ENCODE assay signal across 20 cellular contexts in genomic region chr11:110283862-110284261, GRCh38. TPM values are rescaled to one million over a fixed set of nuclear protein-coding genes. Genes with fewer than 3 reads are reported as not detected.
A peak's percentile ranks its signal among the peaks of the same experiment; 100 is the strongest.
DNase-seq lines count a peak whose midpoint lies in the region; ATAC-seq, FAIRE-seq and TF ChIP-seq lines count a peak whose summit lies in the region.
"Had no signal": no experiment of that assay in that cellular context is flagged by ENCODE, and none has a peak within 500 bp of the region (broad histone marks: within the 10 kb centered on the region; RNA-seq: fewer than 3 reads in every experiment).

No MANE protein-coding gene starts in this region.

- H3K9me3 ChIP-seq in liver (ENCODE audit: control insufficient read depth in 4 of 4, low read length in 3 of 4) (no peaks in the 10 kb centered on the region), HepG2 (ENCODE audit: low read length) (no peaks in the 10 kb centered on the region), small intestine (ENCODE audit: control insufficient read depth, low read depth) (no peaks in the 10 kb centered on the region)
- H3K9me3 ChIP-seq in CD4-positive, alpha-beta T cell (ENCODE audit: control insufficient read depth, low read length): no peaks in the 10 kb centered on the region
- H3K9me3 ChIP-seq: Caco-2 had no signal

- TF ChIP-seq EP300 in HepG2 (IDR thresholded peaks at IDR 0.05; ENCODE audit: low read depth in 2 of 2, low read length in 2 of 2) (no peak), HepG2 (CRISPR knock-in tag; IDR thresholded peaks at IDR 0.05; ENCODE audit: borderline replicate concordance) (no peak)

- H3K36me3 ChIP-seq in liver (ENCODE audit: control insufficient read depth in 4 of 4, insufficient read depth in 3 of 4, low read depth in 1 of 4, low read length in 3 of 4) (peaks cover 0 to 3% (median 0%) of the 10 kb centered on the region in 4 donors), HepG2 (replicated peaks in 1 of 2; ENCODE audit: control insufficient read depth in 1 of 2, insufficient read depth in 2 of 2, low read length in 2 of 2) (peaks cover 0 to 6% of the 10 kb centered on the region in 2 experiments; a peak in 1 of 5 replicates), small intestine (ENCODE audit: control insufficient read depth in 2 of 2, insufficient read depth in 2 of 2, low read length in 2 of 2) (no peaks in the 10 kb centered on the region)

- intact Hi-C loops in HepG2 (cut with micrococcal nuclease; ENCODE audit: unreplicated experiment): no loop called here
- intact Hi-C loops in CD4-positive, alpha-beta T cell (cut with DNase I, micrococcal nuclease): no loop called here

- H3K79me2 ChIP-seq in HepG2 (ENCODE audit: insufficient read depth, low read length): peaks cover 79% of the 10 kb centered on the region

- no peak for TF ChIP-seq POLR2A in HepG2 (IDR thresholded peaks at IDR 0.05; ENCODE audit: insufficient read depth in 1 of 2, low read depth in 2 of 2, low read length in 2 of 2)

- H3K4me3 ChIP-seq in liver (ENCODE audit: low read depth in 1 of 3, low read length in 3 of 3) (no peak overlapping the region), HepG2 (replicated peaks in 1 of 3; ENCODE audit: insufficient read depth in 1 of 3, low read depth in 2 of 3, low read length in 3 of 3) (no peak overlapping the region), small intestine (ENCODE audit: low read depth in 1 of 2, low read length in 2 of 2) (no peak overlapping the region)
- H3K4me3 ChIP-seq: GM23248 had no signal

- no peak for DNase-seq in HepG2 (ENCODE audit: low spot score)
- DNase-seq in small intestine: no peak
- DNase-seq in CD4-positive, alpha-beta T cell: no peak
- no peak for DNase-seq in central memory CD4-positive, alpha-beta T cell
- no peak for DNase-seq in NCI-H1105 (lab: John Stamatoyannopoulos, UW)
- DNase-seq: 8988T; C1 segment of cervical spinal cord; Caco-2; CD8-positive, alpha-beta T cell; DMS153; DND-41; GM23248; H7; HCEC 1CT had no signal

- peaks cover 25% of the 10 kb centered on the region for H3K4me1 Mint-ChIP-seq in CD4-positive, alpha-beta T cell (ENCODE audit: low read depth)

- in situ Hi-C loops in HepG2 (cut with HindIII; ENCODE audit: extremely low pct_ligation_motif_present, low pct_unique_long_range_greater_than_20kb): no loop called here

- CTCF ChIA-PET in HepG2 (lab: Yijun Ruan, JAX; ENCODE audit: low intra/inter-chr PET ratio, low total read pairs): no interaction called here
- CTCF ChIA-PET in CD4-positive, alpha-beta T cell (lab: Charles Lee): no interaction called here

- no peaks in the 10 kb centered on the region for H3K27me3 ChIP-seq in liver (ENCODE audit: control insufficient read depth in 4 of 4, insufficient read depth in 4 of 4, low read length in 3 of 4)
- no peaks in the 10 kb centered on the region for H3K27me3 ChIP-seq in HepG2 (ENCODE audit: control insufficient read depth in 1 of 2, insufficient read depth in 2 of 2, low read length in 2 of 2)
- H3K27me3 ChIP-seq in small intestine (ENCODE audit: control insufficient read depth in 2 of 2, insufficient read depth in 2 of 2, low read length in 2 of 2): no peaks in the 10 kb centered on the region
- H3K27me3 ChIP-seq in CD4-positive, alpha-beta T cell (ENCODE audit: control insufficient read depth, insufficient read depth, low read length): no peaks in the 10 kb centered on the region

- peaks cover 12% of the 10 kb centered on the region for H3K36me3 Mint-ChIP-seq in CD4-positive, alpha-beta T cell (ENCODE audit: low read depth)

- no peak for TF ChIP-seq CTCF in liver (IDR thresholded peaks at IDR 0.05; ENCODE audit: low read depth, low read length, missing input control)
- no peak for TF ChIP-seq CTCF in HepG2 (CRISPR knock-in tag; IDR thresholded peaks at IDR 0.05)
- TF ChIP-seq CTCF in VCaP (conservative IDR thresholded peaks at IDR 0.05): no peak
- TF ChIP-seq CTCF in CD4-positive, alpha-beta T cell (IDR thresholded peaks at IDR 0.05): no peak

- no peak overlapping the region for H3K27ac Mint-ChIP-seq in CD4-positive, alpha-beta T cell
- H3K27ac Mint-ChIP-seq: CD8-positive, alpha-beta T cell had no signal

- no peak overlapping the region for H2AFZ ChIP-seq in HepG2 (ENCODE audit: low read length)
- H2AFZ ChIP-seq: GM23248 had no signal

- H3K9me3 Mint-ChIP-seq in CD4-positive, alpha-beta T cell: no peaks in the 10 kb centered on the region
- H3K9me3 Mint-ChIP-seq: CD8-positive, alpha-beta T cell had no signal

- H4K20me1 ChIP-seq in HepG2 (ENCODE audit: insufficient read depth, low read length): peaks cover 16% of the 10 kb centered on the region

- no peak overlapping the region for H3K4me2 ChIP-seq in HepG2 (ENCODE audit: low read depth, low read length)

- POLR2A ChIA-PET in HepG2 (lab: Yijun Ruan, JAX): no interaction called here
- POLR2A ChIA-PET in CD4-positive, alpha-beta T cell (lab: Charles Lee): no interaction called here

- H3K4me1 ChIP-seq in liver (ENCODE audit: control insufficient read depth in 4 of 4, insufficient read depth in 4 of 4, low read length in 3 of 4): peaks cover 0 to 15% (median 2%) of the 10 kb centered on the region in 4 donors
- peaks cover 16% of the 10 kb centered on the region for H3K4me1 ChIP-seq in HepG2 (ENCODE audit: insufficient read depth, low read length)
- no peaks in the 10 kb centered on the region for H3K4me1 ChIP-seq in small intestine (ENCODE audit: control insufficient read depth in 2 of 2, insufficient read depth in 1 of 2, low read depth in 1 of 2, low read length in 1 of 2)

- FAIRE-seq in HepG2 (lab: Jason Lieb, UNC) (no peak), islet of Langerhans (lab: Jason Lieb, UNC) (peak; percentile 17), small intestine (lab: Jason Lieb, UNC) (peak; percentile 53)
- FAIRE-seq: GM12892, GM19239, H1 had no signal

- TF ChIP-seq RAD21 in liver (IDR thresholded peaks at IDR 0.05) (no peak), HepG2 (CRISPR knock-in tag; IDR thresholded peaks at IDR 0.05) (no peak)

- no TSS peak for BruUV-seq in HepG2 (replicated peaks; lab: Mats Ljungman, UMichigan)

- 32% methylated on average over 4 of the region's 4 CpGs for WGBS in liver
- WGBS in HepG2 (ENCODE audit: low lambda C conversion rate): 97% methylated on average over 4 of the region's 4 CpGs
- 68 to 84% (median 73%) methylated on average over 4 of the region's 4 CpGs for WGBS in small intestine, 3 donors

- no peak for ATAC-seq in HepG2
- no peak for ATAC-seq in CD4-positive, alpha-beta T cell (ENCODE audit: poor library complexity)
- ATAC-seq: CD8-positive, alpha-beta T cell had no signal

- no peak overlapping the region for H3K9ac ChIP-seq in liver (ENCODE audit: low read depth in 1 of 2, low read length in 2 of 2)
- no peak overlapping the region for H3K9ac ChIP-seq in HepG2 (ENCODE audit: insufficient read depth, low read depth, low read length)
- H3K9ac ChIP-seq: GM23248 had no signal

- H3K27me3 Mint-ChIP-seq in CD4-positive, alpha-beta T cell: no peaks in the 10 kb centered on the region

- no peak overlapping the region for H3K4me3 Mint-ChIP-seq in CD4-positive, alpha-beta T cell
- H3K4me3 Mint-ChIP-seq: CD8-positive, alpha-beta T cell had no signal

- H3K27ac ChIP-seq in liver (ENCODE audit: low read depth in 1 of 2, low read length in 2 of 2) (no peak overlapping the region), HepG2 (ENCODE audit: extremely low read length, insufficient read depth, low read length) (no peak overlapping the region), VCaP (peak overlapping the region; percentile 37), small intestine (ENCODE audit: low read depth in 1 of 2, low read length in 1 of 2) (no peak overlapping the region)
- no peak overlapping the region for H3K27ac ChIP-seq in CD4-positive, alpha-beta T cell (ENCODE audit: low read depth, low read length)
- H3K27ac ChIP-seq: GM23248 had no signal

TF ChIP-seq in liver, 16 proteins besides CTCF, POLR2A, EP300 and RAD21:
- TF ChIP-seq FOXA1 (IDR thresholded peaks at IDR 0.05): peak; percentile 19
- peak in 1 of 2 donors; percentile 11 for TF ChIP-seq RXRA (IDR thresholded peaks at IDR 0.05)
- no peak for TF ChIP-seq EGR1 (IDR thresholded peaks at IDR 0.05; ENCODE audit: low read depth in 2 of 2)
- TF ChIP-seq FOXA2 (IDR thresholded peaks at IDR 0.05): peak; percentile 75

TF ChIP-seq in HepG2, 621 proteins besides CTCF, POLR2A, EP300 and RAD21 (continues in another document):
- no peak for TF ChIP-seq ZBTB38 (CRISPR knock-in tag; IDR thresholded peaks at IDR 0.05)

RNA-seq across cellular contexts. Expression of gene RDX, which starts 12.6 kb away (rescaled TPM):
- total RNA-seq in liver (10 to 100 TPM; 49.1 to 58.7 TPM), HepG2 (2016; rRNA removed; fragmentation: Illumina TruSeq; extraction: Trizol) (63.1 and 93.4 TPM in 2 replicates)
- polyA plus RNA-seq in liver (100 to 1,000 TPM in 1 of 2 donors, 10 to 100 TPM in 1; 19.9 to 116 TPM), HepG2 (2011; rRNA removed) (12.7 and 20.7 TPM in 2 replicates), small intestine (1 to 10 TPM; 1.6 to 9.7 (median 3.8) TPM)
- 6.5 and 8.1 TPM in 2 replicates for total RNA-seq in HepG2 (2016; cell fraction: cytosol; rRNA removed; fragmentation: Illumina TruSeq; extraction: Trizol; ENCODE audit: low read depth)
- 58.8 and 76.9 TPM in 2 replicates for total RNA-seq in HepG2 (2016; cell fraction: insoluble cytoplasmic fraction; rRNA removed; fragmentation: Illumina TruSeq; extraction: Trizol)
- 20.6 and 25.7 TPM in 2 replicates for total RNA-seq in HepG2 (2016; cell fraction: membrane; rRNA removed; fragmentation: Illumina TruSeq; extraction: Trizol)
- total RNA-seq in HepG2 (2016; cell fraction: nucleus; rRNA removed; fragmentation: Illumina TruSeq; extraction: Trizol): 32.3 and 40.7 TPM in 2 replicates
- polyA plus RNA-seq in HepG2 (2011; cell fraction: cytosol; rRNA removed): 7.4 and 9.4 TPM in 2 replicates
- 5.0 and 8.0 TPM in 2 replicates for polyA plus RNA-seq in HepG2 (2011; cell fraction: nucleus; rRNA removed)
- polyA plus RNA-seq in HepG2 (2012): 41.4 and 47.6 TPM in 2 replicates
- 3.3 and 3.9 TPM in 2 replicates for polyA plus RNA-seq in HepG2 (2016; cell fraction: cytosol; fragmentation: Illumina TruSeq; extraction: Trizol; ENCODE audit: low read depth)
- 55.3 and 66.3 TPM in 2 replicates for polyA plus RNA-seq in HepG2 (2016; cell fraction: insoluble cytoplasmic fraction; fragmentation: Illumina TruSeq; extraction: Trizol; ENCODE audit: low read depth)
- 8.9 and 11.8 TPM in 2 replicates for polyA plus RNA-seq in HepG2 (2016; cell fraction: membrane; fragmentation: Illumina TruSeq; extraction: Trizol; ENCODE audit: low read depth)
- 25.6 and 30.3 TPM in 2 replicates for polyA plus RNA-seq in HepG2 (2016; cell fraction: nucleus; fragmentation: Illumina TruSeq; extraction: Trizol; ENCODE audit: insufficient read depth, low read depth)
- polyA minus RNA-seq in HepG2 (2011; rRNA and poly(A)+ RNA removed; ENCODE audit: low replicate concordance): 16.4 and 35.5 TPM in 2 replicates
- polyA minus RNA-seq in HepG2 (2011; cell fraction: cytosol; rRNA and poly(A)+ RNA removed): 38.8 and 46.6 TPM in 2 replicates
- polyA minus RNA-seq in HepG2 (2011; cell fraction: nucleus; rRNA and poly(A)+ RNA removed): 29.5 and 31.2 TPM in 2 replicates
- 10 to 100 TPM; 11.4 to 14.2 TPM for total RNA-seq in CD4-positive, alpha-beta T cell
